In genomic region chr22:30423959-30424380, GRCh38 we compare ENCODE assay signal across 1 cellular context.
TF ChIP-seq lines count a peak whose summit lies in the region.

No MANE protein-coding gene starts in this region.

TF ChIP-seq in HEK293, 187 proteins besides CTCF, POLR2A, EP300 and RAD21 (continued from another document):
- peak; percentile 58; the same call in 1 of the 2 replicates for TF ChIP-seq ZNF449 (tag by site-specific recombination; IDR thresholded peaks at IDR 0.05)
- no peak for TF ChIP-seq ZNF169 (tag by site-specific recombination; IDR thresholded peaks at IDR 0.05)
- no peak for TF ChIP-seq ZNF701 (tag by site-specific recombination; IDR thresholded peaks at IDR 0.05)
- no peak for TF ChIP-seq ZNF596 (tag by site-specific recombination; IDR thresholded peaks at IDR 0.05)
- no peak for TF ChIP-seq AEBP2 (tag by site-specific recombination; IDR thresholded peaks at IDR 0.05; ENCODE audit: borderline replicate concordance)
- peak; percentile 50; the same call in 1 of the 2 replicates for TF ChIP-seq ZBTB10 (tag by site-specific recombination; IDR thresholded peaks at IDR 0.05)
- peak; percentile 99 for TF ChIP-seq ZXDB (tag by site-specific recombination; IDR thresholded peaks at IDR 0.05)
- no peak for TF ChIP-seq ZNF624 (tag by site-specific recombination; IDR thresholded peaks at IDR 0.05)
- TF ChIP-seq ZNF843 (tag by site-specific recombination; IDR thresholded peaks at IDR 0.05) = no peak
- TF ChIP-seq ZNF561 (tag by site-specific recombination; IDR thresholded peaks at IDR 0.05; ENCODE audit: borderline replicate concordance) = peak; percentile 100
- no peak for TF ChIP-seq ZNF426 (tag by site-specific recombination; IDR thresholded peaks at IDR 0.05)
- peak; percentile 86; the same call in 1 of the 2 replicates for TF ChIP-seq ZNF24 (tag by site-specific recombination; IDR thresholded peaks at IDR 0.05)
- TF ChIP-seq ZSCAN18 (tag by site-specific recombination; IDR thresholded peaks at IDR 0.05) = no peak
- no peak for TF ChIP-seq ZNF23 (tag by site-specific recombination; IDR thresholded peaks at IDR 0.05; ENCODE audit: borderline replicate concordance)
- TF ChIP-seq ZBTB11 (tag by site-specific recombination; conservative IDR thresholded peaks at IDR 0.05; ENCODE audit: low read depth) = peak; percentile 83
- no peak for TF ChIP-seq ZNF510 (tag by site-specific recombination; IDR thresholded peaks at IDR 0.05; ENCODE audit: insufficient replicate concordance)
- no peak for TF ChIP-seq ZNF544 (tag by site-specific recombination; IDR thresholded peaks at IDR 0.05)
- peak; percentile 20; the same call in 1 of the 2 replicates for TF ChIP-seq ZBTB44 (tag by site-specific recombination; IDR thresholded peaks at IDR 0.05)
- peak; percentile 66; the same call in 1 of the 2 replicates for TF ChIP-seq ZNF324 (tag by site-specific recombination; IDR thresholded peaks at IDR 0.05)
- no peak for TF ChIP-seq ZNF350 (tag by site-specific recombination; IDR thresholded peaks at IDR 0.05)
- TF ChIP-seq ZNF155 (tag by site-specific recombination; IDR thresholded peaks at IDR 0.05) = no peak
- no peak for TF ChIP-seq ZNF423 (tag by site-specific recombination; IDR thresholded peaks at IDR 0.05)
- TF ChIP-seq ZNF530 (tag by site-specific recombination; IDR thresholded peaks at IDR 0.05; ENCODE audit: low read depth) = no peak
- no peak for TF ChIP-seq SCRT1 (tag by site-specific recombination; IDR thresholded peaks at IDR 0.05; ENCODE audit: borderline replicate concordance)
- no peak for TF ChIP-seq ZNF433 (tag by site-specific recombination; IDR thresholded peaks at IDR 0.05; ENCODE audit: low read depth)
- peak; percentile 90 for TF ChIP-seq ZIC2 (tag by site-specific recombination; IDR thresholded peaks at IDR 0.05)
- TF ChIP-seq HOXA7 (CRISPR knock-in tag; IDR thresholded peaks at IDR 0.05; ENCODE audit: borderline replicate concordance) = no peak
- peak; percentile 36 for TF ChIP-seq ZSCAN30 (tag by site-specific recombination; IDR thresholded peaks at IDR 0.05)
- peak; percentile 99 for TF ChIP-seq ZBTB20 (tag by site-specific recombination; IDR thresholded peaks at IDR 0.05)
- TF ChIP-seq ZBTB49 (tag by site-specific recombination; IDR thresholded peaks at IDR 0.05; ENCODE audit: low read depth) = no peak
- peak; percentile 57 for TF ChIP-seq ZNF398 (tag by site-specific recombination; IDR thresholded peaks at IDR 0.05)
- no peak for TF ChIP-seq PRDM1 (tag by site-specific recombination; IDR thresholded peaks at IDR 0.05)
- TF ChIP-seq ZNF121 (tag by site-specific recombination; IDR thresholded peaks at IDR 0.05) = no peak
- TF ChIP-seq ZNF626 (tag by site-specific recombination; IDR thresholded peaks at IDR 0.05) = no peak
- peak; percentile 87 for TF ChIP-seq ZNF629 (tag by site-specific recombination; IDR thresholded peaks at IDR 0.05)
- peak; percentile 83 for TF ChIP-seq TRIM28 (IDR thresholded peaks at IDR 0.05; ENCODE audit: borderline replicate concordance, low read length)
- peak; percentile 94 for TF ChIP-seq ZNF692 (tag by site-specific recombination; IDR thresholded peaks at IDR 0.05)
- no peak for TF ChIP-seq ZNF830 (tag by site-specific recombination; IDR thresholded peaks at IDR 0.05; ENCODE audit: low read depth)
- no peak for TF ChIP-seq ZNF404 (tag by site-specific recombination; IDR thresholded peaks at IDR 0.05)
- no peak for TF ChIP-seq ZNF37A (tag by site-specific recombination; IDR thresholded peaks at IDR 0.05)
- TF ChIP-seq ZFP69B (tag by site-specific recombination; IDR thresholded peaks at IDR 0.05) = peak; percentile 95
- TF ChIP-seq ZNF292 (tag by site-specific recombination; IDR thresholded peaks at IDR 0.05; ENCODE audit: borderline replicate concordance, low read depth) = no peak
- peak; percentile 82 for TF ChIP-seq ZFHX2 (tag by site-specific recombination; conservative IDR thresholded peaks at IDR 0.05)
- TF ChIP-seq ZNF549 (tag by site-specific recombination; IDR thresholded peaks at IDR 0.05) = no peak
- TF ChIP-seq GLIS1 (tag by site-specific recombination; IDR thresholded peaks at IDR 0.05) = peak; percentile 53
- TF ChIP-seq ZFP41 (tag by site-specific recombination; IDR thresholded peaks at IDR 0.05; ENCODE audit: borderline replicate concordance) = no peak
